12 cellular contexts compared by ENCODE assay signal in the genomic region with DNA sequence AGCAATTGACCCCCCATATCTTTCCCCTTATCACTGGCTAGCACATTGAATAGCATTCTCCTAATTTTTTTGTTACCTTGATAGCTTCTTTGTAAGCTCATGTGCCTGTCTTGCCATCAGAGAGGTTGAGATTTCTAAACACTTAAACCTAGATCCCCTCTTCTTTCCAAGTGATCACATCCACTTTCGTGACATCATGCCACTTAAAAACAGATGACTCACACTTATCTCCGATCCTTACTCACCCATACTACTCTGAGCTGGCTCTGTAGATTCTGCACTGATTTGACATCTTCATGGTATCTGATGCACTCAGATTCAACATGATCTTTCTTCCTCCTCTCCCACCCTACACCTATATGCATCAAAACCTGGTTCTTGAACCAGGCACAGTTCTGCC. TPM values are rescaled to one million over a fixed set of nuclear protein-coding genes. Genes with fewer than 3 reads are reported as not detected.
DNase-seq lines count a peak whose midpoint lies in the region; ATAC-seq and TF ChIP-seq lines count a peak whose summit lies in the region.
"Had no signal": no experiment of that assay in that cellular context is flagged by ENCODE, and none has a peak within 500 bp of the region (broad histone marks: within the 10 kb centered on the region; RNA-seq: fewer than 3 reads in every experiment).

No MANE protein-coding gene starts in this region.

- H3K27ac Mint-ChIP-seq in activated T-cell treated with anti-CD3 and anti-CD28 coated beads, Interleukin-2, amount 50 U/mL, for 72 hours: no peak overlapping the region
- H3K27ac Mint-ChIP-seq: H9, memory B cell had no signal

- H3K4me1 Mint-ChIP-seq in activated T-cell treated with anti-CD3 and anti-CD28 coated beads, Interleukin-2, amount 50 U/mL, for 72 hours (ENCODE audit: low read depth): no peaks in the 10 kb centered on the region
- H3K4me1 Mint-ChIP-seq: H9, memory B cell had no signal

- no peak for DNase-seq in activated T-cell treated with anti-CD3 and anti-CD28 coated beads, Interleukin-2, amount 50 U/mL, for 72 hours
- no peak for DNase-seq in activated T-cell treated with anti-CD3 and anti-CD28 coated beads, Interleukin-2, amount 50 U/mL, for 48 hours
- DNase-seq in NCI-H524 treated with DMSO at 0.1 percent for 48 hours (lab: John Stamatoyannopoulos, UW) (peak; percentile 15), erythroblast (lab: John Stamatoyannopoulos, UW) (peak; percentile 5 to 52), stromal cell of bone marrow (ENCODE audit: low read depth) (peak; percentile 38), NCI-H187 (lab: John Stamatoyannopoulos, UW) (no peak), GM20000 (ENCODE audit: low spot score) (no peak)
- DNase-seq: H9, NCI-H187 treated with DMSO at 0.1 percent for 48 hours, occipital lobe had no signal

- peaks cover 0 to 1% of the 10 kb centered on the region in 2 donors for H3K9me3 Mint-ChIP-seq in activated T-cell treated with anti-CD3 and anti-CD28 coated beads, Interleukin-2, amount 50 U/mL, for 72 hours
- H3K9me3 Mint-ChIP-seq: memory B cell had no signal

- peak; percentile 43 to 65 for ATAC-seq in activated T-cell treated with anti-CD3 and anti-CD28 coated beads, Interleukin-2, amount 50 U/mL, for 72 hours (replicated peaks in 1 of 2)
- no peak for ATAC-seq in HG02642 (IDR thresholded peaks at IDR 0.05; ENCODE audit: poor library complexity, unreplicated experiment)

- H3K27me3 Mint-ChIP-seq in activated T-cell treated with anti-CD3 and anti-CD28 coated beads, Interleukin-2, amount 50 U/mL, for 72 hours (ENCODE audit: low read depth): no peaks in the 10 kb centered on the region

- no peak overlapping the region for H3K4me3 Mint-ChIP-seq in activated T-cell treated with anti-CD3 and anti-CD28 coated beads, Interleukin-2, amount 50 U/mL, for 72 hours
- H3K4me3 Mint-ChIP-seq: H9, memory B cell had no signal

- H3K36me3 Mint-ChIP-seq in activated T-cell treated with anti-CD3 and anti-CD28 coated beads, Interleukin-2, amount 50 U/mL, for 72 hours (ENCODE audit: insufficient read depth in 2 of 2): peaks cover 2% of the 10 kb centered on the region in 2 donors
- H3K36me3 Mint-ChIP-seq: memory B cell had no signal

- no peak for TF ChIP-seq POLR2A in erythroblast (IDR thresholded peaks at IDR 0.05; ENCODE audit: low read length)

- no peak for TF ChIP-seq CTCF in GM20000 (IDR thresholded peaks at IDR 0.05; ENCODE audit: extremely low read depth, missing control alignments)

RNA-seq across cellular contexts. Expression of a gene that starts 10.5 kb away (rescaled TPM):
- total RNA-seq in activated T-cell treated with anti-CD3 and anti-CD28 coated beads, Interleukin-2, amount 50 U/mL, for 72 hours: under 1 TPM; 0.12 to 0.46 TPM

RNA-seq across cellular contexts. Expression of a gene that starts 10.8 kb away (rescaled TPM):
- total RNA-seq in activated T-cell treated with anti-CD3 and anti-CD28 coated beads, Interleukin-2, amount 50 U/mL, for 72 hours: 1 to 10 TPM; 4.0 to 6.7 TPM

Comparison
In these comparisons a context has a peak if more than half of its experiments do, and no peak if none do; other contexts are left out.
1. DNase-seq: peak in NCI-H524 treated with DMSO at 0.1 percent for 48 hours (single experiment), erythroblast (2 of 2) and stromal cell of bone marrow (single experiment); none in activated T-cell treated with anti-CD3 and anti-CD28 coated beads, Interleukin-2, amount 50 U/mL, for 72 hours (0 of 2), activated T-cell treated with anti-CD3 and anti-CD28 coated beads, Interleukin-2, amount 50 U/mL, for 48 hours (0 of 2), NCI-H187 (0 of 2) and GM20000 (single experiment).